Comparison of ENCODE assay signal across 1 cellular context in the genomic region with DNA sequence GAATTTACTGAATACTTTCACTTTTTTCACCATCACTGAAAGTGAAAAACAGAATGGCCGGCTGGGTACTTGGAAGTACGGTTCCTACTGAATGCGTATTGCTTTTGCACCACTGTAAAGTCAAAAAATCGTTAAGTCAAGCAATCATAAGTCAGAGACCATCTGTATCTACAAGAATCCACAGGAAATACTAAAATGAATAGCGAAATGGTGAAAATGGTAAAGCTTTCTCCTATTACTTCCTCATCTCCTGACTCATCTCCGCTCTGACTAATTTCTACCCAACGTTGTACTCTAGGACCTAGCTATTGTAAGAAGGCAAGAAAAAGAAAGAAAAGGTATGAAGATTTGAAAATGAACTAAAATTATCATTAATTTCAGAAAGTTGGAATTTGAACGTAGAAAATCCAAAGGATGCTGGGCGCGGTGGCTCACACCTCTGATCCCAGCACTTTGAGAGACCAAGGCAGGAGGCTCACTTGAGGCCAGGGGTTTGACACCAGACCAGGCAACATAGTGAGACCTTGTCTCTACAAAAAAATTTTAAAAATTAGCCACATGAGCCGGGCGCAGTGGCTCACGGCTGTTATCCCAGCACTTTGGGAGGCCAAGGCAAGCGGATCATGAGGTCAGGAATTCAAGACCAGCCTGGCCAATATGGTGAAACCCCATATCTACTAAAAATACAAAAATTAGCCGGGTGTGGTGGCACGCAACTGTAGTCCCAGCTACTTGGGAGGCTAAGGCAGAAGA.
TF ChIP-seq lines count a peak whose summit lies in the region.

No MANE protein-coding gene starts in this region.

TF ChIP-seq in GM12878, 131 proteins besides CTCF, POLR2A, EP300 and RAD21 (continues in another document):
- TF ChIP-seq CEBPZ (IDR thresholded peaks at IDR 0.05; ENCODE audit: low read depth, low read length), result no peak
- TF ChIP-seq CREB1 (IDR thresholded peaks at IDR 0.05; ENCODE audit: low read depth), result peak; percentile 45; the same call in 1 of the 2 replicates
- no peak for TF ChIP-seq POU2F2 (IDR thresholded peaks at IDR 0.05; ENCODE audit: borderline replicate concordance, low read depth, low read length)
- TF ChIP-seq BRCA1 (IDR thresholded peaks at IDR 0.05; ENCODE audit: low read depth, low read length), result no peak
- TF ChIP-seq CBX3 (IDR thresholded peaks at IDR 0.05; ENCODE audit: borderline replicate concordance, low read depth), result no peak
- TF ChIP-seq, protein P1, sequence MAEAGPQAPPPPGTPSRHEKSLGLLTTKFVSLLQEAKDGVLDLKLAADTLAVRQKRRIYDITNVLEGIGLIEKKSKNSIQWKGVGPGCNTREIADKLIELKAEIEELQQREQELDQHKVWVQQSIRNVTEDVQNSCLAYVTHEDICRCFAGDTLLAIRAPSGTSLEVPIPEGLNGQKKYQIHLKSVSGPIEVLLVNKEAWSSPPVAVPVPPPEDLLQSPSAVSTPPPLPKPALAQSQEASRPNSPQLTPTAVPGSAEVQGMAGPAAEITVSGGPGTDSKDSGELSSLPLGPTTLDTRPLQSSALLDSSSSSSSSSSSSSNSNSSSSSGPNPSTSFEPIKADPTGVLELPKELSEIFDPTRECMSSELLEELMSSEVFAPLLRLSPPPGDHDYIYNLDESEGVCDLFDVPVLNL (IDR thresholded peaks at IDR 0.05; ENCODE audit: low read depth, low read length), result no peak
- TF ChIP-seq STAT3 (IDR thresholded peaks at IDR 0.05; ENCODE audit: low read depth, low read length), result no peak
- no peak for TF ChIP-seq TAF1 (IDR thresholded peaks at IDR 0.05; ENCODE audit: borderline replicate concordance, low read depth, low read length)
- TF ChIP-seq GABPA (IDR thresholded peaks at IDR 0.05; ENCODE audit: low read depth), result peak; percentile 67
- peak; percentile 16 to 27; a peak in 1 of 4 replicates for TF ChIP-seq BHLHE40 (IDR thresholded peaks at IDR 0.05; ENCODE audit: borderline replicate concordance in 1 of 2, low read depth in 2 of 2, low read length in 1 of 2)
- TF ChIP-seq WRNIP1 (IDR thresholded peaks at IDR 0.05; ENCODE audit: borderline replicate concordance, low read depth, low read length), result no peak
- peak; percentile 89 for TF ChIP-seq NFIC (IDR thresholded peaks at IDR 0.05; ENCODE audit: low read depth, low read length)
- TF ChIP-seq TARDBP (IDR thresholded peaks at IDR 0.05; ENCODE audit: borderline replicate concordance), result no peak
- TF ChIP-seq MTA2 (IDR thresholded peaks at IDR 0.05; ENCODE audit: low read depth), result peak; percentile 45; the same call in 1 of the 2 replicates
- TF ChIP-seq EGR1 (IDR thresholded peaks at IDR 0.05; ENCODE audit: borderline replicate concordance in 1 of 2, low read depth in 2 of 2, low read length in 2 of 2), result no peak
- 0 out of 2 replicates have a peak, but pooled peaks have one; percentile 56 for TF ChIP-seq DPF2 (IDR thresholded peaks at IDR 0.05)
- peak; percentile 69; the same call in 1 of the 2 replicates for TF ChIP-seq NBN (IDR thresholded peaks at IDR 0.05)
- TF ChIP-seq ZBTB33 (IDR thresholded peaks at IDR 0.05), result no peak
- TF ChIP-seq CEBPB (IDR thresholded peaks at IDR 0.05; ENCODE audit: borderline replicate concordance in 1 of 2, low read depth in 2 of 2, low read length in 2 of 2), result no peak
- TF ChIP-seq CBX5 (IDR thresholded peaks at IDR 0.05; ENCODE audit: low read depth), result 0 out of 2 replicates have a peak, but pooled peaks have one; percentile 89
- no peak for TF ChIP-seq CHD2 (IDR thresholded peaks at IDR 0.05; ENCODE audit: borderline replicate concordance, low read depth, low read length)
- peak; percentile 76 for TF ChIP-seq IKZF2 (IDR thresholded peaks at IDR 0.05)
- peak; percentile 75 for TF ChIP-seq ATF7 (IDR thresholded peaks at IDR 0.05; ENCODE audit: low read depth)
- TF ChIP-seq ZNF622 (IDR thresholded peaks at IDR 0.05), result no peak
- peak; percentile 63 for TF ChIP-seq IKZF1 (conservative IDR thresholded peaks at IDR 0.05)
- TF ChIP-seq CREM (IDR thresholded peaks at IDR 0.05; ENCODE audit: low read depth), result peak; percentile 64; the same call in 1 of the 2 replicates
- TF ChIP-seq SPI1 (IDR thresholded peaks at IDR 0.05; ENCODE audit: borderline replicate concordance, insufficient read depth, low read depth, low read length), result no peak
- no peak for TF ChIP-seq NR2C2 (IDR thresholded peaks at IDR 0.05; ENCODE audit: borderline replicate concordance, control insufficient read depth, insufficient read length, low read depth)
- TF ChIP-seq ZBTB11 (CRISPR knock-in tag; IDR thresholded peaks at IDR 0.05), result no peak
- TF ChIP-seq RFX5 (IDR thresholded peaks at IDR 0.05; ENCODE audit: low read depth, low read length), result no peak
- TF ChIP-seq RUNX3 (IDR thresholded peaks at IDR 0.05; ENCODE audit: low read length), result peak; percentile 72
- 0 out of 2 replicates have a peak, but pooled peaks have one; percentile 35 for TF ChIP-seq YY1 (IDR thresholded peaks at IDR 0.05; ENCODE audit: low read depth, low read length)
- no peak for TF ChIP-seq PAX5 (IDR thresholded peaks at IDR 0.05; ENCODE audit: borderline replicate concordance, low read depth, low read length)
- peak in 1 of 2 experiments; percentile 98; a peak in 2 of 4 replicates for TF ChIP-seq ETV6 (conservative IDR thresholded peaks at IDR 0.05 in 1 of 2, IDR thresholded peaks at IDR 0.05 in 1 of 2; ENCODE audit: borderline replicate concordance in 1 of 2, low read depth in 1 of 2)
- peak; percentile 95 for TF ChIP-seq JUNB (IDR thresholded peaks at IDR 0.05)
- TF ChIP-seq SP1 (IDR thresholded peaks at IDR 0.05; ENCODE audit: low read depth, low read length), result no peak
- TF ChIP-seq MAX (IDR thresholded peaks at IDR 0.05; ENCODE audit: low read depth, low read length), result no peak
- no peak for TF ChIP-seq SRF (IDR thresholded peaks at IDR 0.05; ENCODE audit: low read depth in 2 of 2, low read length in 2 of 2)
- no peak for TF ChIP-seq KLF5 (IDR thresholded peaks at IDR 0.05; ENCODE audit: partially characterized antibody)
- no peak for TF ChIP-seq KAT2A (conservative IDR thresholded peaks at IDR 0.05; ENCODE audit: control insufficient read depth, low read depth, low read length)
- no peak for TF ChIP-seq RBBP5 (conservative IDR thresholded peaks at IDR 0.05)
- TF ChIP-seq PKNOX1 (IDR thresholded peaks at IDR 0.05), result no peak
- TF ChIP-seq, protein P2, sequence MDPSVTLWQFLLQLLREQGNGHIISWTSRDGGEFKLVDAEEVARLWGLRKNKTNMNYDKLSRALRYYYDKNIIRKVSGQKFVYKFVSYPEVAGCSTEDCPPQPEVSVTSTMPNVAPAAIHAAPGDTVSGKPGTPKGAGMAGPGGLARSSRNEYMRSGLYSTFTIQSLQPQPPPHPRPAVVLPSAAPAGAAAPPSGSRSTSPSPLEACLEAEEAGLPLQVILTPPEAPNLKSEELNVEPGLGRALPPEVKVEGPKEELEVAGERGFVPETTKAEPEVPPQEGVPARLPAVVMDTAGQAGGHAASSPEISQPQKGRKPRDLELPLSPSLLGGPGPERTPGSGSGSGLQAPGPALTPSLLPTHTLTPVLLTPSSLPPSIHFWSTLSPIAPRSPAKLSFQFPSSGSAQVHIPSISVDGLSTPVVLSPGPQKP (IDR thresholded peaks at IDR 0.05; ENCODE audit: low read depth, low read length), result no peak
- peak; percentile 46; the same call in 1 of the 2 replicates for TF ChIP-seq PML (IDR thresholded peaks at IDR 0.05; ENCODE audit: low read length)
- TF ChIP-seq, protein P3, sequence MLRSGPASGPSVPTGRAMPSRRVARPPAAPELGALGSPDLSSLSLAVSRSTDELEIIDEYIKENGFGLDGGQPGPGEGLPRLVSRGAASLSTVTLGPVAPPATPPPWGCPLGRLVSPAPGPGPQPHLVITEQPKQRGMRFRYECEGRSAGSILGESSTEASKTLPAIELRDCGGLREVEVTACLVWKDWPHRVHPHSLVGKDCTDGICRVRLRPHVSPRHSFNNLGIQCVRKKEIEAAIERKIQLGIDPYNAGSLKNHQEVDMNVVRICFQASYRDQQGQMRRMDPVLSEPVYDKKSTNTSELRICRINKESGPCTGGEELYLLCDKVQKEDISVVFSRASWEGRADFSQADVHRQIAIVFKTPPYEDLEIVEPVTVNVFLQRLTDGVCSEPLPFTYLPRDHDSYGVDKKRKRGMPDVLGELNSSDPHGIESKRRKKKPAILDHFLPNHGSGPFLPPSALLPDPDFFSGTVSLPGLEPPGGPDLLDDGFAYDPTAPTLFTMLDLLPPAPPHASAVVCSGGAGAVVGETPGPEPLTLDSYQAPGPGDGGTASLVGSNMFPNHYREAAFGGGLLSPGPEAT (IDR thresholded peaks at IDR 0.05; ENCODE audit: low read depth), result peak; percentile 45; the same call in 1 of the 2 replicates
- no peak for TF ChIP-seq NR2F1 (conservative IDR thresholded peaks at IDR 0.05)
